ENCODE assay signal across 11 cellular contexts in the genomic region with DNA sequence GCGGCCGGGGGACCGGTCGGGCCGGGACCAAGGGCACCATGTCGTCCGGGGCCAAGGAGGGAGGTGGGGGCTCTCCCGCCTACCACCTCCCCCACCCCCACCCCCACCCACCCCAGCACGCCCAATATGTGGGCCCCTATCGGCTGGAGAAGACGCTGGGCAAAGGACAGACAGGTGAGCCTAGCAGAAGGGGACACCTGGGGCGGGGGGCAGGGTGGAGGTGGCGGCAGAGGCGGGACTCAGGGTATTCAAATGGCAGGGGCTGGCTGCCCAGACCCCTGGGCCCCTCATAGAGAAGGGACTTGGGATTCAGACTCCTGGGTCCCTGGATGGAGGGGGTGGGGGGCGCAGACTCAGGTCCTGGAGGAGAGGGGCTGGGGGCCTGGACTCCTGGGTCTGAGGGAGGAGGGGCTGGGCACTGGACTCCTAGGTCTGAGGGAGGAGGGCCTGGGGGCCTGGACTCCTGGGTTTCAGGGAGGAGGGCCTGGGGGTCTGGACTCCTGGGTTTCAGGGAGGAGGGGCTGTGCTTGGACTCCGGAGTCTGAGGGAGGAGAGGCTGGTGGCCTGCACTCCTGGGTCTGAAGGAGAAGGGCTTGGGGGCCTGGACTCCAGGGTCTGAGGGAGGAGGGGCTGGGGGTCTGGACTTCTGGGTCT. TPM values are rescaled to one million over a fixed set of nuclear protein-coding genes. Genes with fewer than 3 reads are reported as not detected.
DNase-seq lines count a peak whose midpoint lies in the region; ATAC-seq and TF ChIP-seq lines count a peak whose summit lies in the region.
"Had no signal": no experiment of that assay in that cellular context is flagged by ENCODE, and none has a peak within 500 bp of the region (broad histone marks: within the 10 kb centered on the region; RNA-seq: fewer than 3 reads in every experiment).

No MANE protein-coding gene starts in this region.

- H2BK5ac ChIP-seq in mesendoderm (ENCODE audit: low read length): no peak overlapping the region

- H3K9ac ChIP-seq in mesendoderm (ENCODE audit: low read length): peak overlapping the region; percentile 68

- H3K36me3 ChIP-seq in heart left ventricle: no peaks in the 10 kb centered on the region
- H3K36me3 ChIP-seq in brain microvascular endothelial cell (replicated peaks): peaks cover 4% of the 10 kb centered on the region
- H3K36me3 ChIP-seq in mesendoderm (ENCODE audit: control insufficient read depth, insufficient read depth, low read length): no peaks in the 10 kb centered on the region
- H3K36me3 ChIP-seq in vagina: no peaks in the 10 kb centered on the region

- H3K4me3 ChIP-seq in heart left ventricle (peak overlapping the region; percentile 10 to 72 (median 53)), brain microvascular endothelial cell (ENCODE audit: low read depth, low read length) (peak overlapping the region; percentile 45), mesendoderm (ENCODE audit: low read length) (no peak overlapping the region), vagina (peak overlapping the region; percentile 50 to 68)

- H3K79me2 ChIP-seq in mesendoderm (ENCODE audit: control insufficient read depth, insufficient read depth, low read length): peaks cover 4% of the 10 kb centered on the region

- peaks cover 0 to 32% (median 5%) of the 10 kb centered on the region in 12 donors for H3K4me1 ChIP-seq in heart left ventricle
- no peaks in the 10 kb centered on the region for H3K4me1 ChIP-seq in mesendoderm (ENCODE audit: control insufficient read depth, low read depth, low read length)
- peaks cover 11% of the 10 kb centered on the region for H3K4me1 ChIP-seq in vagina

- H3K4me2 ChIP-seq in mesendoderm (ENCODE audit: low read length): peak overlapping the region; percentile 48

- ATAC-seq in heart left ventricle (no peak), Right ventricle myocardium superior (ENCODE audit: poor library complexity) (no peak), GM18520 (IDR thresholded peaks at IDR 0.05; ENCODE audit: unreplicated experiment) (no peak)

- WGBS in heart left ventricle, 4 donors: 20 to 28% (median 20%) methylated on average over 4 to 16 of the region's 16 CpGs; no CpG with 5 or more reads in 1 of the 4 donors
- WGBS in mesendoderm (ENCODE audit: extremely low coverage, insufficient coverage, low lambda C conversion rate): no CpG with 5 or more reads among the region's 16 CpGs

- H2AK5ac ChIP-seq in mesendoderm (ENCODE audit: low read length): no peak overlapping the region

- no peaks in the 10 kb centered on the region for H3K79me1 ChIP-seq in mesendoderm (ENCODE audit: low read length)

- H3K27ac ChIP-seq in heart left ventricle: peak overlapping the region in 11 of 12 donors; percentile 16 to 91 (median 71)
- no peak overlapping the region for H3K27ac ChIP-seq in brain microvascular endothelial cell
- no peak overlapping the region for H3K27ac ChIP-seq in mesendoderm (ENCODE audit: low read depth, low read length)
- peak overlapping the region; percentile 82 for H3K27ac ChIP-seq in vagina

- H3K18ac ChIP-seq in mesendoderm (ENCODE audit: low read length): peak overlapping the region; percentile 96

- H2BK15ac ChIP-seq in mesendoderm (replicated peaks; ENCODE audit: low read depth): no peak overlapping the region

- no peak overlapping the region for H3K23ac ChIP-seq in mesendoderm (ENCODE audit: low read length)

- in situ Hi-C loops in brain microvascular endothelial cell (cut with HindIII; ENCODE audit: low pct_ligation_motif_present, low sequenced_read_pairs): no loop called here

- H3K56ac ChIP-seq in mesendoderm (ENCODE audit: low read length): peak overlapping the region; percentile 81

- H3K27me3 ChIP-seq in heart left ventricle (no peaks in the 10 kb centered on the region), brain microvascular endothelial cell (replicated peaks) (no peaks in the 10 kb centered on the region), mesendoderm (ENCODE audit: insufficient read depth, low read length, poor library complexity) (no peaks in the 10 kb centered on the region), vagina (no peaks in the 10 kb centered on the region)

- H3K9me3 ChIP-seq in heart left ventricle (no peaks in the 10 kb centered on the region), vagina (no peaks in the 10 kb centered on the region)

- DNase-seq in heart left ventricle (no peak), Right ventricle myocardium superior (no peak), brain microvascular endothelial cell (no peak), mesendoderm (peak; percentile 48), vagina (ENCODE audit: extremely low spot score in 2 of 2) (no peak), HuH-7.5 (ENCODE audit: low spot score) (no peak), LoVo (ENCODE audit: low spot score) (no peak)
- DNase-seq: DMS 273 treated with DMSO at 0.1 percent for 48 hours had no signal

- intact Hi-C loops in heart left ventricle (cut with DNase I) (loop anchor here in 1 of 10 donors (5.0 to 10.0 kb wide), 3 partner anchors 53 to 320 kb away; a partner anchor contains a TSS), Right ventricle myocardium superior (cut with DNase I) (no loop called here), vagina (cut with DNase I) (no loop called here)

- H4K5ac ChIP-seq in mesendoderm (ENCODE audit: low read length): no peak overlapping the region

- peak overlapping the region; percentile 90 for H3K4ac ChIP-seq in mesendoderm (ENCODE audit: low read depth, low read length)

- H2BK120ac ChIP-seq in mesendoderm (ENCODE audit: low read depth, low read length): peak overlapping the region; percentile 88

- TF ChIP-seq POLR2A in heart left ventricle (IDR thresholded peaks at IDR 0.05) (no peak), vagina (IDR thresholded peaks at IDR 0.05) (no peak)

- H4K8ac ChIP-seq in mesendoderm (ENCODE audit: low read depth, low read length): no peak overlapping the region

- no peak for TF ChIP-seq CTCF in heart left ventricle (IDR thresholded peaks at IDR 0.05)
- no peak for TF ChIP-seq CTCF in brain microvascular endothelial cell (IDR thresholded peaks at IDR 0.05; ENCODE audit: low read depth, low read length, missing control alignments)
- TF ChIP-seq CTCF in vagina (IDR thresholded peaks at IDR 0.05): no peak

RNA-seq across cellular contexts. Expression of a gene that starts 0.7 kb away (rescaled TPM):
- total RNA-seq in heart left ventricle (1 to 10 TPM; 2.0 to 7.4 (median 3.6) TPM), Right ventricle myocardium superior (1.6 TPM), vagina (10.1 TPM)
- polyA plus RNA-seq in heart left ventricle: 1 to 10 TPM; 1.6 to 1.8 TPM
- 11.0 TPM for polyA plus RNA-seq in mesendoderm (2013, experiment 1 of 2)
- 10.9 TPM for polyA plus RNA-seq in mesendoderm (2013, experiment 2 of 2)

RNA-seq across cellular contexts. Expression of a gene that starts 4.6 kb away (rescaled TPM):
- total RNA-seq in heart left ventricle (10 to 100 TPM; 25.7 to 42.0 (median 30.6) TPM), Right ventricle myocardium superior (29.2 TPM), vagina (29.5 TPM)
- polyA plus RNA-seq in heart left ventricle: 10 to 100 TPM; 56.4 to 76.0 TPM
- 45.8 TPM for polyA plus RNA-seq in mesendoderm (2013, experiment 1 of 2)
- 45.6 TPM for polyA plus RNA-seq in mesendoderm (2013, experiment 2 of 2)

RNA-seq across cellular contexts. Expression of a gene that starts 25.7 kb away (rescaled TPM):
- total RNA-seq in heart left ventricle: 10 to 100 TPM; 28.6 to 59.9 (median 41.1) TPM
- polyA plus RNA-seq in heart left ventricle: 10 to 100 TPM; 34.7 to 60.4 TPM
- total RNA-seq in Right ventricle myocardium superior: 37.1 TPM
- 33.8 TPM for polyA plus RNA-seq in mesendoderm (2013, experiment 1 of 2)
- 34.7 TPM for polyA plus RNA-seq in mesendoderm (2013, experiment 2 of 2)
- total RNA-seq in vagina: 30.4 TPM

RNA-seq across cellular contexts. Expression of a gene that starts 40.6 kb away (rescaled TPM):
- total RNA-seq in heart left ventricle (10 to 100 TPM in 1 of 9 donors, 1 to 10 TPM in 4, under 1 TPM in 3, not detected in 1; 0.43 to 14.1 (median 1.2) TPM), Right ventricle myocardium superior (1.7 TPM), vagina (not detected)
- under 1 TPM; 0.72 to 0.79 TPM for polyA plus RNA-seq in heart left ventricle
- not detected for polyA plus RNA-seq in mesendoderm (2013, experiment 1 of 2)
- 0.08 TPM for polyA plus RNA-seq in mesendoderm (2013, experiment 2 of 2)
- total RNA-seq: dermis microvascular lymphatic vessel endothelial cell, HT1080 had no signal

RNA-seq across cellular contexts. Expression of a gene that starts 55.1 kb away (rescaled TPM):
- total RNA-seq in heart left ventricle: 10 to 100 TPM in 1 of 9 donors, 1 to 10 TPM in 8; 3.6 to 10.8 (median 7.2) TPM
- 1 to 10 TPM; 3.3 to 6.2 TPM for polyA plus RNA-seq in heart left ventricle
- total RNA-seq in Right ventricle myocardium superior: 6.6 TPM
- polyA plus RNA-seq in mesendoderm (2013, experiment 1 of 2): 9.3 TPM
- polyA plus RNA-seq in mesendoderm (2013, experiment 2 of 2): 8.7 TPM
- total RNA-seq in vagina: 19.2 TPM

Comparison
In these comparisons a context has a peak if more than half of its experiments do, and no peak if none do; other contexts are left out.
1. H3K27ac ChIP-seq: peak in heart left ventricle (11 of 12) and vagina (single experiment); none in brain microvascular endothelial cell (single experiment) and mesendoderm (single experiment).